Comparison of ENCODE assay signal across 26 cellular contexts in genomic region chr6:132892929-132893771, GRCh38.
"Had no signal": no experiment of that assay in that cellular context is flagged by ENCODE, and none has a peak within 500 bp of the region (broad histone marks: within the 10 kb centered on the region; RNA-seq: fewer than 3 reads in every experiment).

No MANE protein-coding gene starts in this region.

- H3K27me3 ChIP-seq: adrenal gland, cardiac muscle cell, colonic mucosa, esophagus squamous epithelium, right lobe of liver, upper lobe of left lung had no signal

- H3K27ac Mint-ChIP-seq: activated naive CD8-positive, alpha-beta T cell; natural killer cell treated with Interleukin-12 subunit alpha and Interleukin-12 subunit beta and Interleukin-15 and Interleukin-18, amount 100 ng/mL, for 72 hours had no signal

- H3K4me1 Mint-ChIP-seq: stimulated activated naive CD8-positive, alpha-beta T cell treated with anti-CD3 and anti-CD28 coated beads, Interleukin-15, amount 100 ng/mL, for 72 hours had no signal

- H3K36me3 Mint-ChIP-seq: activated naive CD8-positive, alpha-beta T cell; brain; natural killer cell treated with Interleukin-12 subunit alpha and Interleukin-12 subunit beta and Interleukin-15 and Interleukin-18, amount 100 ng/mL, for 72 hours had no signal

- H3K27ac ChIP-seq: adrenal gland, cardiac muscle cell, colonic mucosa, epithelial cell of prostate, esophagus squamous epithelium, right lobe of liver, upper lobe of left lung had no signal

- H3K9me3 ChIP-seq: adrenal gland, colonic mucosa, esophagus squamous epithelium, mucosa of descending colon, right lobe of liver, upper lobe of left lung had no signal

- H3K27me3 Mint-ChIP-seq: brain had no signal

- H3K4me1 ChIP-seq: adrenal gland, colonic mucosa, esophagus squamous epithelium, right lobe of liver, upper lobe of left lung had no signal

- ATAC-seq: left cardiac atrium; left ventricle myocardium superior; mucosa of descending colon; natural killer cell treated with Interleukin-12 subunit alpha and Interleukin-12 subunit beta and Interleukin-15 and Interleukin-18, amount 100 ng/mL, for 72 hours; right lobe of liver; stimulated activated naive CD8-positive, alpha-beta T cell treated with anti-CD3 and anti-CD28 coated beads, Interleukin-15, amount 100 ng/mL, for 72 hours had no signal

- DNase-seq: activated CD4-positive, alpha-beta T cell treated with anti-CD3 and anti-CD28 coated beads for 4 hours; activated CD4-positive, alpha-beta T cell treated with anti-CD3 and anti-CD28 coated beads, Interleukin-2, amount 50 U/mL, for 4 hours; activated effector memory CD4-positive, alpha-beta T cell treated with Interleukin-2 at 50 U/mL for 16 hours; activated naive CD4-positive, alpha-beta T cell treated with Interleukin-2 at 50 U/mL for 16 hours; activated T-cell treated with anti-CD3 and anti-CD28 coated beads for 4 hours; adrenal gland; aorta; cerebellar nuclear complex; colonic mucosa; effector CD8-positive, alpha-beta T cell; esophagus squamous epithelium; foreskin melanocyte; left cardiac atrium; left ventricle myocardium superior; mucosa of descending colon; posterior cingulate gyrus; right lobe of liver; stimulated activated CD4-positive, alpha-beta T cell treated with anti-CD3 and anti-CD28 coated beads, Interleukin-2, amount 100 ng/mL, for 48 hours; stimulated activated naive CD8-positive, alpha-beta T cell treated with anti-CD3 and anti-CD28 coated beads, Interleukin-15, amount 100 ng/mL, for 72 hours; substantia nigra; upper lobe of left lung had no signal

- H3K9me3 Mint-ChIP-seq: natural killer cell treated with Interleukin-12 subunit alpha and Interleukin-12 subunit beta and Interleukin-15 and Interleukin-18, amount 100 ng/mL, for 72 hours; stimulated activated naive CD8-positive, alpha-beta T cell treated with anti-CD3 and anti-CD28 coated beads, Interleukin-15, amount 100 ng/mL, for 72 hours had no signal

- H3K36me3 ChIP-seq: adrenal gland, cardiac muscle cell, colonic mucosa, esophagus squamous epithelium, right lobe of liver, upper lobe of left lung had no signal

- H3K4me3 Mint-ChIP-seq: activated naive CD8-positive, alpha-beta T cell; brain; natural killer cell treated with Interleukin-12 subunit alpha and Interleukin-12 subunit beta and Interleukin-15 and Interleukin-18, amount 100 ng/mL, for 72 hours; stimulated activated naive CD8-positive, alpha-beta T cell treated with anti-CD3 and anti-CD28 coated beads, Interleukin-15, amount 100 ng/mL, for 72 hours had no signal

- H3K4me3 ChIP-seq: adrenal gland, cardiac muscle cell, colonic mucosa, esophagus squamous epithelium, mucosa of descending colon, right lobe of liver, upper lobe of left lung had no signal
